Comparison of ENCODE assay signal across 12 cellular contexts in genomic region chr1:237411621-237412020, GRCh38.
DNase-seq lines count a peak whose midpoint lies in the region; ATAC-seq lines count a peak whose summit lies in the region.
"Had no signal": no experiment of that assay in that cellular context is flagged by ENCODE, and none has a peak within 500 bp of the region (broad histone marks: within the 10 kb centered on the region; RNA-seq: fewer than 3 reads in every experiment).

No MANE protein-coding gene starts in this region.

- peak; percentile 86 for ATAC-seq in GM21390 (IDR thresholded peaks at IDR 0.05; ENCODE audit: unreplicated experiment)
- no peak for ATAC-seq in HG02763 (IDR thresholded peaks at IDR 0.05; ENCODE audit: unreplicated experiment)
- ATAC-seq in HG03108 (IDR thresholded peaks at IDR 0.05; ENCODE audit: unreplicated experiment): no peak
- ATAC-seq: SK-N-SH treated with all-trans-retinoic acid at 6 μM for 48 hours; stimulated activated memory B cell treated with anti-CD40 and anti-IgM and Interleukin-4, amounts not matched to agents 10 μg/mL and 1 μg/mL and 100 μg/mL, for 72 hours had no signal

- DNase-seq in activated CD4-positive, alpha-beta T cell treated with anti-CD3 and anti-CD28 coated beads for 4 hours: peak; percentile 0 to 8
- no peak for DNase-seq in activated CD4-positive, alpha-beta T cell treated with anti-CD3 and anti-CD28 coated beads for 1 hour
- peak; percentile 18 for DNase-seq in M059J (ENCODE audit: low read depth)
- DNase-seq in foreskin melanocyte: peak; percentile 12
- no peak for DNase-seq in COR-L47 (lab: John Stamatoyannopoulos, UW)
- DNase-seq: ACHN, NCI-H345 had no signal

Comparison
In these comparisons a context has a peak if more than half of its experiments do, and no peak if none do; other contexts are left out.
1. DNase-seq: peak in activated CD4-positive, alpha-beta T cell treated with anti-CD3 and anti-CD28 coated beads for 4 hours (2 of 2), M059J (single experiment) and foreskin melanocyte (single experiment); none in activated CD4-positive, alpha-beta T cell treated with anti-CD3 and anti-CD28 coated beads for 1 hour (single experiment) and COR-L47 (single experiment).